Comparison of ENCODE assay signal across 22 cellular contexts in genomic region chr15:36498922-36499321, GRCh38.
DNase-seq lines count a peak whose midpoint lies in the region; ATAC-seq, FAIRE-seq and TF ChIP-seq lines count a peak whose summit lies in the region.
"Had no signal": no experiment of that assay in that cellular context is flagged by ENCODE, and none has a peak within 500 bp of the region (broad histone marks: within the 10 kb centered on the region; RNA-seq: fewer than 3 reads in every experiment).

No MANE protein-coding gene starts in this region.

- H3K27me3 ChIP-seq in HepG2 (ENCODE audit: control insufficient read depth in 1 of 2, insufficient read depth in 2 of 2, low read length in 2 of 2) (peaks cover 0 to 45% of the 10 kb centered on the region in 2 experiments; a peak in 3 of 5 replicates), right lobe of liver (no peaks in the 10 kb centered on the region), thoracic aorta (replicated peaks; ENCODE audit: insufficient read depth) (no peaks in the 10 kb centered on the region), adrenal gland (no peaks in the 10 kb centered on the region)

- no peaks in the 10 kb centered on the region for H3K9me3 ChIP-seq in HepG2 (ENCODE audit: low read length)
- no peaks in the 10 kb centered on the region for H3K9me3 ChIP-seq in right lobe of liver
- H3K9me3 ChIP-seq in SK-N-MC (ENCODE audit: low read depth, low read length) = no peaks in the 10 kb centered on the region
- no peaks in the 10 kb centered on the region for H3K9me3 ChIP-seq in thoracic aorta
- no peaks in the 10 kb centered on the region for H3K9me3 ChIP-seq in adrenal gland (replicated peaks in 1 of 3)

- H3K9me3 Mint-ChIP-seq in mesothelial cell of epicardium = no peaks in the 10 kb centered on the region
- H3K9me3 Mint-ChIP-seq: CD4-positive, alpha-beta memory T cell; H9 had no signal

- ATAC-seq in HepG2 (no peak), right lobe of liver (no peak), thoracic aorta (ENCODE audit: insufficient number of reproducible peaks, low FRiP score, low read depth) (no peak)

- H3K4me3 ChIP-seq in HepG2 (replicated peaks in 1 of 3; ENCODE audit: insufficient read depth in 1 of 3, low read depth in 2 of 3, low read length in 3 of 3) = no peak overlapping the region
- H3K4me3 ChIP-seq in right lobe of liver = no peak overlapping the region
- no peak overlapping the region for H3K4me3 ChIP-seq in SK-N-MC
- peak overlapping the region; percentile 8 for H3K4me3 ChIP-seq in thoracic aorta
- H3K4me3 ChIP-seq in adrenal gland = no peak overlapping the region
- H3K4me3 ChIP-seq: GM23248 had no signal

- WGBS in HepG2 (ENCODE audit: low lambda C conversion rate) = 0% methylated on average over 2 of the region's 2 CpGs
- WGBS in right lobe of liver (ENCODE audit: insufficient coverage, low coverage, low lambda C conversion rate, missing lambda C conversion rate) = 51% methylated on average over 2 of the region's 2 CpGs
- WGBS in adrenal gland, 4 donors = 61 to 74% (median 67%) methylated on average over 2 of the region's 2 CpGs

- no peak for FAIRE-seq in HepG2 (lab: Jason Lieb, UNC)

- H4K20me1 ChIP-seq in HepG2 (ENCODE audit: insufficient read depth, low read length) = 0 out of 2 replicates have a peak, but pooled peaks cover 5% of the 10 kb centered on the region

- H3K79me2 ChIP-seq in HepG2 (ENCODE audit: insufficient read depth, low read length) = no peaks in the 10 kb centered on the region

- TF ChIP-seq EP300 in HepG2 (IDR thresholded peaks at IDR 0.05; ENCODE audit: low read depth in 2 of 2, low read length in 2 of 2) = no peak
- no peak for TF ChIP-seq EP300 in HepG2 (CRISPR knock-in tag; IDR thresholded peaks at IDR 0.05; ENCODE audit: borderline replicate concordance)

- DNase-seq in HepG2 (ENCODE audit: low spot score) = no peak
- DNase-seq in right lobe of liver = no peak
- DNase-seq in SK-N-MC (ENCODE audit: low read depth, low spot score) = no peak
- DNase-seq in mesothelial cell of epicardium (ENCODE audit: low spot score in 2 of 2, unreplicated experiment in 2 of 2) = no peak
- no peak for DNase-seq in thoracic aorta (ENCODE audit: low spot score)
- DNase-seq in adrenal gland = no peak
- no peak for DNase-seq in NCI-H2029 (lab: John Stamatoyannopoulos, UW)
- DNase-seq in AML-193 (lab: John Stamatoyannopoulos, UW) = no peak
- DNase-seq: 8988T; C1 segment of cervical spinal cord; CD4-positive, alpha-beta memory T cell; COR-L47; DMS53; GM23248; H9; Karpas-422; MV-4-11; NCI-H1105 treated with DMSO at 0.1 percent for 48 hours; NCI-H2227 treated with DMSO at 0.1 percent for 48 hours; NCI-H526 treated with DMSO at 0.1 percent for 48 hours; SHP77 treated with DMSO at 0.1 percent for 48 hours had no signal

- no peak overlapping the region for H3K4me3 Mint-ChIP-seq in mesothelial cell of epicardium
- H3K4me3 Mint-ChIP-seq: CD4-positive, alpha-beta memory T cell; H9 had no signal

- H3K36me3 Mint-ChIP-seq in mesothelial cell of epicardium = no peaks in the 10 kb centered on the region
- H3K36me3 Mint-ChIP-seq: CD4-positive, alpha-beta memory T cell had no signal

- H3K27ac ChIP-seq in HepG2 (ENCODE audit: extremely low read length, insufficient read depth, low read length) = no peak overlapping the region
- H3K27ac ChIP-seq in right lobe of liver = no peak overlapping the region
- peak overlapping the region; percentile 76 for H3K27ac ChIP-seq in SK-N-MC
- H3K27ac ChIP-seq in thoracic aorta = no peak overlapping the region
- H3K27ac ChIP-seq in adrenal gland = no peak overlapping the region
- H3K27ac ChIP-seq: GM23248, RWPE1 had no signal

- intact Hi-C loops in HepG2 (cut with micrococcal nuclease; ENCODE audit: unreplicated experiment) = no loop called here
- intact Hi-C loops in right lobe of liver (cut with DNase I) = no loop called here
- intact Hi-C loops in adrenal gland (cut with DNase I) = no loop called here

- TF ChIP-seq CTCF in HepG2 (CRISPR knock-in tag; IDR thresholded peaks at IDR 0.05) (no peak), right lobe of liver (IDR thresholded peaks at IDR 0.05) (no peak), mesothelial cell of epicardium (IDR thresholded peaks at IDR 0.05; ENCODE audit: unreplicated experiment) (no peak), thoracic aorta (IDR thresholded peaks at IDR 0.05) (no peak), adrenal gland (IDR thresholded peaks at IDR 0.05) (no peak)

- CTCF ChIA-PET in HepG2 (lab: Yijun Ruan, JAX; ENCODE audit: low intra/inter-chr PET ratio, low total read pairs) = no interaction called here

- TF ChIP-seq POLR2A in HepG2 (IDR thresholded peaks at IDR 0.05; ENCODE audit: insufficient read depth in 1 of 2, low read depth in 2 of 2, low read length in 2 of 2) (no peak), right lobe of liver (IDR thresholded peaks at IDR 0.05) (no peak), adrenal gland (IDR thresholded peaks at IDR 0.05) (no peak)

- no peak overlapping the region for H3K4me2 ChIP-seq in HepG2 (ENCODE audit: low read depth, low read length)

- peak overlapping the region; percentile 70 for H3K27ac Mint-ChIP-seq in mesothelial cell of epicardium
- H3K27ac Mint-ChIP-seq: CD4-positive, alpha-beta memory T cell had no signal

- no peaks in the 10 kb centered on the region for H3K4me1 ChIP-seq in HepG2 (ENCODE audit: insufficient read depth, low read length)
- H3K4me1 ChIP-seq in right lobe of liver = peaks cover 0 to 12% (median 0%) of the 10 kb centered on the region in 4 donors
- H3K4me1 ChIP-seq in thoracic aorta (ENCODE audit: control insufficient read depth in 1 of 2, low read depth in 2 of 2) = peaks cover 9 to 35% of the 10 kb centered on the region in 2 donors
- no peaks in the 10 kb centered on the region for H3K4me1 ChIP-seq in adrenal gland (replicated peaks in 1 of 2)

- POLR2A ChIA-PET in HepG2 (lab: Yijun Ruan, JAX) = no interaction called here

- BruUV-seq in HepG2 (replicated peaks; lab: Mats Ljungman, UMichigan) = no TSS peak

- H2AFZ ChIP-seq in HepG2 (ENCODE audit: low read length) = no peak overlapping the region

- H3K36me3 ChIP-seq in HepG2 (replicated peaks in 1 of 2; ENCODE audit: control insufficient read depth in 1 of 2, insufficient read depth in 2 of 2, low read length in 2 of 2) (no peaks in the 10 kb centered on the region), right lobe of liver (no peaks in the 10 kb centered on the region), SK-N-MC (ENCODE audit: insufficient read depth, low read length) (no peaks in the 10 kb centered on the region), thoracic aorta (no peaks in the 10 kb centered on the region), adrenal gland (replicated peaks in 1 of 2) (no peaks in the 10 kb centered on the region)

- H3K27me3 Mint-ChIP-seq in mesothelial cell of epicardium (ENCODE audit: low read depth) = no peaks in the 10 kb centered on the region

- peaks cover 76% of the 10 kb centered on the region for H3K4me1 Mint-ChIP-seq in mesothelial cell of epicardium

- in situ Hi-C loops in HepG2 (cut with HindIII; ENCODE audit: extremely low pct_ligation_motif_present, low pct_unique_long_range_greater_than_20kb) = no loop called here

- TF ChIP-seq RAD21 in HepG2 (CRISPR knock-in tag; IDR thresholded peaks at IDR 0.05) = no peak

- H3K9ac ChIP-seq in HepG2 (ENCODE audit: insufficient read depth, low read depth, low read length) (no peak overlapping the region), SK-N-MC (ENCODE audit: insufficient read length) (peak overlapping the region; percentile 52)
- H3K9ac ChIP-seq: GM23248 had no signal

TF ChIP-seq in HepG2, 621 proteins besides CTCF, POLR2A, EP300 and RAD21:
- TF ChIP-seq ZNF547 (CRISPR knock-in tag; IDR thresholded peaks at IDR 0.05) (no peak), AKAP8 (CRISPR knock-in tag; IDR thresholded peaks at IDR 0.05) (no peak), ZBTB10 (CRISPR knock-in tag; IDR thresholded peaks at IDR 0.05; ENCODE audit: borderline replicate concordance) (no peak), MYC (CRISPR knock-in tag; IDR thresholded peaks at IDR 0.05; ENCODE audit: borderline replicate concordance) (no peak), ELK4 (CRISPR knock-in tag; IDR thresholded peaks at IDR 0.05; ENCODE audit: borderline replicate concordance) (no peak), CBX2 (IDR thresholded peaks at IDR 0.05; ENCODE audit: low read depth, low read length) (0 out of 2 replicates have a peak, but pooled peaks have one; percentile 30), CBX2 (CRISPR knock-in tag; IDR thresholded peaks at IDR 0.05; ENCODE audit: low read depth) (no peak), ZNF264 (CRISPR knock-in tag; IDR thresholded peaks at IDR 0.05) (no peak), ZNF713 (CRISPR knock-in tag; IDR thresholded peaks at IDR 0.05) (no peak)
